ENCODE assay signal across 37 cellular contexts in the genomic region with DNA sequence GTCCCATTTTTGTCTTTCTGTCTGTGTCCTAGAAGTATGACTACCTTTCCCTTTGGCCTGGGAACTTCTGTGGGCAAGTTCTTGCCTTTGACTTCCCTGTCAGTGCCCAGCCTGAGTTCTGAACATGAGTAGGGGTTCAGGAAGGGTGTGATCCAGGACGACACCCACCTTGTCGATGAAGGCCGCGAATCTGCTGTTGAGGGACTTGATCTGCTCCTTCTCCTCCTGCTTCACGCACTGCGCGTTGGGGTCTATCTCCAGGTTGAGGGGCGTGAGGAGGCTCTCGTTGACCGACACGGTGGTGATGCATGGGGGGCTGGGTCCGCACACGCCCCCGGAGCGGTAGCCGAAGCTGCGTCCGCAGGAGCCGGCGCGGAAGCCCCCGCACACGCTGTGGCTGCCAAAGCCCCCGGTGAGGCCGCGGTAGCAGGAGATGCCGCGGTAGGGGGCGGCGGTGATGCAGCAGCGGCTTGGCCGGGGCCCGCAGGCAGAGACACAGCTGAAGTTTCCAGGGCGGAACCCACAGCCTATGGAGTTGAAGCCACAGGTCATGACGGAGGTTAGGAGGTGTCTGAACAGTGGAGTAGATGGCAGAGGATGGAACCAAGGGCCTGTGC. TPM values are rescaled to one million over a fixed set of nuclear protein-coding genes. Genes with fewer than 3 reads are reported as not detected.
"Had no signal": no experiment of that assay in that cellular context is flagged by ENCODE, and none has a peak within 500 bp of the region (broad histone marks: within the 10 kb centered on the region; RNA-seq: fewer than 3 reads in every experiment).

Gene KRT83 (minus strand): TSS at position 615 of the 617 bp plus-strand sequence. CDS start 63 bp downstream, at position 552.

- H3K36me3 ChIP-seq: brain microvascular endothelial cell, esophagus squamous epithelium, heart right ventricle, left lung, lower lobe of right lung, right lobe of liver, thyroid gland, upper lobe of right lung, WERI-Rb-1 had no signal

- H3K27ac ChIP-seq: brain microvascular endothelial cell, epithelial cell of prostate, esophagus squamous epithelium, heart right ventricle, left lung, lower lobe of right lung, right lobe of liver, upper lobe of right lung, WERI-Rb-1 had no signal

- DNase-seq: activated CD4-positive, alpha-beta T cell treated with anti-CD3 and anti-CD28 coated beads, Interleukin-2, amount 10 ng/mL, durations not matched to agents 24 days and 14 days; activated CD4-positive, CD25-positive, alpha-beta regulatory T cell treated with anti-CD3 and anti-CD28 coated beads, Interleukin-2, amount 50 U/mL, for 72 hours; activated CD8-positive, alpha-beta T cell treated with anti-CD3 and anti-CD28 coated beads for 36 hours; activated naive CD4-positive, alpha-beta T cell; activated T-cell treated with anti-CD3 and anti-CD28 coated beads, Interleukin-2, amount 50 U/mL, for 4 hours; amniotic stem cell; brain microvascular endothelial cell; dermis blood vessel endothelial cell; effector CD4-positive, alpha-beta T cell; esophagus squamous epithelium; foreskin melanocyte; heart right ventricle; left lung; lower lobe of right lung; mesendoderm; mucosa of descending colon; stimulated activated CD4-positive, alpha-beta T cell treated with anti-CD3 and anti-CD28 coated beads, Interleukin-1b, Interleukin-23, amount 100 ng/mL, for 48 hours; stimulated activated CD4-positive, alpha-beta T cell treated with anti-CD3 and anti-CD28 coated beads, Interleukin-4, amount 100 ng/mL, for 4 hours; stimulated activated CD8-positive, alpha-beta memory T cell treated with anti-CD3 and anti-CD28 coated beads, Interleukin-4, amount 100 ng/mL, for 48 hours; stimulated activated naive CD8-positive, alpha-beta T cell treated with anti-CD3 and anti-CD28 coated beads, Interleukin-15, amount 100 ng/mL, for 72 hours; T-helper 17 cell; T1000; WERI-Rb-1 had no signal

- H3K9me3 Mint-ChIP-seq: activated CD4-positive, alpha-beta T cell treated with anti-CD3 and anti-CD28 coated beads, Interleukin-2, amount 10 ng/mL, durations not matched to agents 24 days and 14 days; activated CD8-positive, alpha-beta T cell treated with anti-CD3 and anti-CD28 coated beads for 36 hours; activated T-cell treated with anti-CD3 and anti-CD28 coated beads, Interleukin-2, amount 50 U/mL, for 4 hours; activated T-helper 17 cell treated with anti-CD3 and anti-CD28 coated beads, Interleukin-2, amount 50 U/mL, for 72 hours; natural killer cell treated with Interleukin-12 subunit alpha and Interleukin-12 subunit beta and Interleukin-15 and Interleukin-18, amount 100 ng/mL, for 72 hours; stimulated activated memory B cell treated with anti-CD40 and anti-IgM and Interleukin-4, amounts not matched to agents 10 μg/mL and 1 μg/mL and 100 μg/mL, for 72 hours; stimulated activated naive CD8-positive, alpha-beta T cell treated with anti-CD3 and anti-CD28 coated beads, Interleukin-15, amount 100 ng/mL, for 72 hours had no signal

- H3K27ac Mint-ChIP-seq: activated CD4-positive, alpha-beta T cell treated with anti-CD3 and anti-CD28 coated beads, Interleukin-2, amount 10 ng/mL, durations not matched to agents 24 days and 14 days; activated CD8-positive, alpha-beta T cell treated with anti-CD3 and anti-CD28 coated beads for 36 hours; activated T-helper 17 cell treated with anti-CD3 and anti-CD28 coated beads, Interleukin-2, amount 50 U/mL, for 72 hours; natural killer cell treated with Interleukin-12 subunit alpha and Interleukin-12 subunit beta and Interleukin-15 and Interleukin-18, amount 100 ng/mL, for 72 hours; progenitor cell of endocrine pancreas; stimulated activated memory B cell treated with anti-CD40 and anti-IgM and Interleukin-4, amounts not matched to agents 10 μg/mL and 1 μg/mL and 100 μg/mL, for 72 hours; T-helper 17 cell had no signal

- H3K36me3 Mint-ChIP-seq: natural killer cell treated with Interleukin-12 subunit alpha and Interleukin-12 subunit beta and Interleukin-15 and Interleukin-18, amount 100 ng/mL, for 72 hours; stimulated activated memory B cell treated with anti-CD40 and anti-IgM and Interleukin-4, amounts not matched to agents 10 μg/mL and 1 μg/mL and 100 μg/mL, for 72 hours had no signal

- H3K4me3 ChIP-seq: esophagus squamous epithelium, heart right ventricle, left lung, lower lobe of right lung, mucosa of descending colon, right lobe of liver, thyroid gland, upper lobe of right lung had no signal

- H3K4me1 ChIP-seq: esophagus squamous epithelium, heart right ventricle, left lung, lower lobe of right lung, right lobe of liver, upper lobe of right lung had no signal

- H3K27me3 ChIP-seq: right lobe of liver, thyroid gland had no signal

- H3K9me3 ChIP-seq: esophagus squamous epithelium, heart right ventricle, left lung, lower lobe of right lung, mucosa of descending colon, right lobe of liver, thyroid gland, upper lobe of right lung had no signal

- H3K4me1 Mint-ChIP-seq: activated CD4-positive, alpha-beta T cell treated with anti-CD3 and anti-CD28 coated beads, Interleukin-2, amount 10 ng/mL, durations not matched to agents 24 days and 14 days; activated T-helper 17 cell treated with anti-CD3 and anti-CD28 coated beads, Interleukin-2, amount 50 U/mL, for 72 hours; stimulated activated memory B cell treated with anti-CD40 and anti-IgM and Interleukin-4, amounts not matched to agents 10 μg/mL and 1 μg/mL and 100 μg/mL, for 72 hours; stimulated activated naive CD8-positive, alpha-beta T cell treated with anti-CD3 and anti-CD28 coated beads, Interleukin-15, amount 100 ng/mL, for 72 hours had no signal

- H3K4me3 Mint-ChIP-seq: activated CD4-positive, alpha-beta T cell treated with anti-CD3 and anti-CD28 coated beads, Interleukin-2, amount 10 ng/mL, durations not matched to agents 24 days and 14 days; activated CD8-positive, alpha-beta T cell treated with anti-CD3 and anti-CD28 coated beads for 36 hours; activated T-cell treated with anti-CD3 and anti-CD28 coated beads, Interleukin-2, amount 50 U/mL, for 4 hours; activated T-helper 17 cell treated with anti-CD3 and anti-CD28 coated beads, Interleukin-2, amount 50 U/mL, for 72 hours; natural killer cell treated with Interleukin-12 subunit alpha and Interleukin-12 subunit beta and Interleukin-15 and Interleukin-18, amount 100 ng/mL, for 72 hours; stimulated activated memory B cell treated with anti-CD40 and anti-IgM and Interleukin-4, amounts not matched to agents 10 μg/mL and 1 μg/mL and 100 μg/mL, for 72 hours; stimulated activated naive CD8-positive, alpha-beta T cell treated with anti-CD3 and anti-CD28 coated beads, Interleukin-15, amount 100 ng/mL, for 72 hours; T-helper 17 cell had no signal

RNA-seq across cellular contexts. Expression of gene KRT83, which starts in this region (rescaled TPM):
- total RNA-seq: activated CD4-positive, alpha-beta T cell treated with anti-CD3 and anti-CD28 coated beads, Interleukin-2, amount 10 ng/mL, durations not matched to agents 24 days and 14 days; activated CD8-positive, alpha-beta T cell treated with anti-CD3 and anti-CD28 coated beads for 36 hours; activated T-cell treated with anti-CD3 and anti-CD28 coated beads, Interleukin-2, amount 50 U/mL, for 4 hours; activated T-helper 17 cell treated with anti-CD3 and anti-CD28 coated beads, Interleukin-2, amount 50 U/mL, for 72 hours; astrocyte; dermis blood vessel endothelial cell; esophagus squamous epithelium; glomerular endothelial cell; heart right ventricle; left lung; lower lobe of right lung; mucosa of descending colon; myocyte; natural killer cell treated with Interleukin-12 subunit alpha and Interleukin-12 subunit beta and Interleukin-15 and Interleukin-18, amount 100 ng/mL, for 72 hours; osteocyte; progenitor cell of endocrine pancreas; renal cortical epithelial cell; right lobe of liver; skeletal muscle tissue; T-helper 17 cell; upper lobe of right lung had no signal
- polyA plus RNA-seq: heart right ventricle had no signal
